Comparison of ENCODE assay signal across 13 cellular contexts in the genomic region with DNA sequence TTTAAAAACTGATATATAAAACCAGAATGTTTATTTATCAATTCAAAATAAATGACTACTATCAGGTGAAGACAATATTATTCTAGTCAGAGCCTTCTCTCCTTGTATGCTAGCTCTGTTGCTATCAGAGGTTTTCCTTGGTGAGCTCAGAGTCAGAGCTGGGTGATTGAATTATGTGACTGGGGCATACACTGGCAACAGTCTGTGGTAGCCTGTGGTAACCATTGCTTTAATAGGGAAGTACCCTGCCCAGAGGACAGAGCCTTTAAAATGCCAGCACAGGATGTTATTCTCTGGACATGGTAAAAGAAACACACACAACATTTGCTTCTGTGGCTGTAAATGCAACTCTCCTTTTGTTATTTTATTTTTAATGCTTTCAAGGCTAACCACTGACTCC.
DNase-seq lines count a peak whose midpoint lies in the region; ATAC-seq and TF ChIP-seq lines count a peak whose summit lies in the region.
"Had no signal": no experiment of that assay in that cellular context is flagged by ENCODE, and none has a peak within 500 bp of the region (broad histone marks: within the 10 kb centered on the region; RNA-seq: fewer than 3 reads in every experiment).

No MANE protein-coding gene starts in this region.

- peaks cover 6% of the 10 kb centered on the region for H3K4me1 Mint-ChIP-seq in WTC11
- peaks cover 10% of the 10 kb centered on the region for H3K4me1 Mint-ChIP-seq in neural crest cell
- H3K4me1 Mint-ChIP-seq: CD4-positive, alpha-beta memory T cell had no signal

- H3K27ac Mint-ChIP-seq in WTC11 (no peak overlapping the region), neural crest cell (ENCODE audit: unreplicated experiment) (peak overlapping the region; percentile 88)
- H3K27ac Mint-ChIP-seq: CD4-positive, alpha-beta memory T cell; H9 had no signal

- H3K36me3 Mint-ChIP-seq in WTC11 = no peaks in the 10 kb centered on the region
- H3K36me3 Mint-ChIP-seq in neural crest cell (ENCODE audit: low read depth) = peaks cover under 1% of the 10 kb centered on the region
- H3K36me3 Mint-ChIP-seq: CD4-positive, alpha-beta memory T cell had no signal

- no peaks in the 10 kb centered on the region for H3K9me3 Mint-ChIP-seq in WTC11
- peaks cover under 1% of the 10 kb centered on the region for H3K9me3 Mint-ChIP-seq in neural crest cell
- H3K9me3 Mint-ChIP-seq: H9 had no signal

- DNase-seq in left ventricle myocardium superior (no peak), left cardiac atrium (no peak), WTC11 (ENCODE audit: low spot score) (no peak), neural crest cell (ENCODE audit: low read depth, low spot score) (no peak)
- DNase-seq in stimulated activated naive CD4-positive, alpha-beta T cell (lab: John Stamatoyannopoulos, UW) = no peak
- DNase-seq: BE2C; CD4-positive, alpha-beta memory T cell; DMS79; GOT3; H9 had no signal

- POLR2A ChIA-PET in WTC11 (lab: Charles Lee) = no interaction called here

- ATAC-seq in left ventricle myocardium superior = peak; percentile 47
- ATAC-seq in left cardiac atrium = no peak
- ATAC-seq in WTC11 = peak; percentile 86
- ATAC-seq in GM19455 (IDR thresholded peaks at IDR 0.05; ENCODE audit: unreplicated experiment) = no peak
- no peak for ATAC-seq in HG03039 (IDR thresholded peaks at IDR 0.05; ENCODE audit: unreplicated experiment)
- ATAC-seq: GM12878 had no signal

- H3K4me3 Mint-ChIP-seq in WTC11 = no peak overlapping the region
- no peak overlapping the region for H3K4me3 Mint-ChIP-seq in neural crest cell
- H3K4me3 Mint-ChIP-seq: CD4-positive, alpha-beta memory T cell; H9 had no signal

- no peaks in the 10 kb centered on the region for H3K27me3 Mint-ChIP-seq in WTC11 (ENCODE audit: low read depth)
- no peaks in the 10 kb centered on the region for H3K27me3 Mint-ChIP-seq in neural crest cell (ENCODE audit: low read depth)

- TF ChIP-seq CTCF in WTC11 (IDR thresholded peaks at IDR 0.05) = no peak
- no peak for TF ChIP-seq CTCF in neural crest cell (conservative IDR thresholded peaks at IDR 0.05)

- CTCF ChIA-PET in WTC11 (lab: Charles Lee) = interaction anchor here (1.0 kb wide), 1 partner anchor 10 kb away, joined by 3 read pairs; no protein-coding TSS in a partner anchor

- intact Hi-C loops in left ventricle myocardium superior (cut with micrococcal nuclease) (no loop called here), left cardiac atrium (cut with DNase I) (no loop called here)

TF ChIP-seq in WTC11, 78 proteins besides CTCF, POLR2A, EP300 and RAD21:
- TF ChIP-seq ZNF219 (CRISPR knock-in tag; IDR thresholded peaks at IDR 0.05; ENCODE audit: borderline replicate concordance) = no peak
- TF ChIP-seq, protein P1, sequence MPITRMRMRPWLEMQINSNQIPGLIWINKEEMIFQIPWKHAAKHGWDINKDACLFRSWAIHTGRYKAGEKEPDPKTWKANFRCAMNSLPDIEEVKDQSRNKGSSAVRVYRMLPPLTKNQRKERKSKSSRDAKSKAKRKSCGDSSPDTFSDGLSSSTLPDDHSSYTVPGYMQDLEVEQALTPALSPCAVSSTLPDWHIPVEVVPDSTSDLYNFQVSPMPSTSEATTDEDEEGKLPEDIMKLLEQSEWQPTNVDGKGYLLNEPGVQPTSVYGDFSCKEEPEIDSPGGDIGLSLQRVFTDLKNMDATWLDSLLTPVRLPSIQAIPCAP (CRISPR knock-in tag; IDR thresholded peaks at IDR 0.05) = no peak
- no peak for TF ChIP-seq CBFB (CRISPR knock-in tag; IDR thresholded peaks at IDR 0.05; ENCODE audit: low read depth)
- TF ChIP-seq CREB1 (CRISPR knock-in tag; IDR thresholded peaks at IDR 0.05) = no peak
- TF ChIP-seq, protein P2, sequence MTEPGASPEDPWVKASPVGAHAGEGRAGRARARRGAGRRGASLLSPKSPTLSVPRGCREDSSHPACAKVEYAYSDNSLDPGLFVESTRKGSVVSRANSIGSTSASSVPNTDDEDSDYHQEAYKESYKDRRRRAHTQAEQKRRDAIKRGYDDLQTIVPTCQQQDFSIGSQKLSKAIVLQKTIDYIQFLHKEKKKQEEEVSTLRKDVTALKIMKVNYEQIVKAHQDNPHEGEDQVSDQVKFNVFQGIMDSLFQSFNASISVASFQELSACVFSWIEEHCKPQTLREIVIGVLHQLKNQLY (CRISPR knock-in tag; IDR thresholded peaks at IDR 0.05) = no peak
- TF ChIP-seq SP1 (CRISPR knock-in tag; conservative IDR thresholded peaks at IDR 0.05) = no peak
- TF ChIP-seq TEAD1 (CRISPR knock-in tag; IDR thresholded peaks at IDR 0.05) = no peak
- TF ChIP-seq NR3C1 (CRISPR knock-in tag; conservative IDR thresholded peaks at IDR 0.05; ENCODE audit: low read depth) = no peak
- no peak for TF ChIP-seq RELA (CRISPR knock-in tag; IDR thresholded peaks at IDR 0.05; ENCODE audit: borderline replicate concordance)
- no peak for TF ChIP-seq NFYB (CRISPR knock-in tag; conservative IDR thresholded peaks at IDR 0.05; ENCODE audit: low read depth)
- TF ChIP-seq, protein P3, sequence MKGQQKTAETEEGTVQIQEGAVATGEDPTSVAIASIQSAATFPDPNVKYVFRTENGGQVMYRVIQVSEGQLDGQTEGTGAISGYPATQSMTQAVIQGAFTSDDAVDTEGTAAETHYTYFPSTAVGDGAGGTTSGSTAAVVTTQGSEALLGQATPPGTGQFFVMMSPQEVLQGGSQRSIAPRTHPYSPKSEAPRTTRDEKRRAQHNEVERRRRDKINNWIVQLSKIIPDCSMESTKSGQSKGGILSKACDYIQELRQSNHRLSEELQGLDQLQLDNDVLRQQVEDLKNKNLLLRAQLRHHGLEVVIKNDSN (CRISPR knock-in tag; IDR thresholded peaks at IDR 0.05) = no peak
- TF ChIP-seq, protein P4, sequence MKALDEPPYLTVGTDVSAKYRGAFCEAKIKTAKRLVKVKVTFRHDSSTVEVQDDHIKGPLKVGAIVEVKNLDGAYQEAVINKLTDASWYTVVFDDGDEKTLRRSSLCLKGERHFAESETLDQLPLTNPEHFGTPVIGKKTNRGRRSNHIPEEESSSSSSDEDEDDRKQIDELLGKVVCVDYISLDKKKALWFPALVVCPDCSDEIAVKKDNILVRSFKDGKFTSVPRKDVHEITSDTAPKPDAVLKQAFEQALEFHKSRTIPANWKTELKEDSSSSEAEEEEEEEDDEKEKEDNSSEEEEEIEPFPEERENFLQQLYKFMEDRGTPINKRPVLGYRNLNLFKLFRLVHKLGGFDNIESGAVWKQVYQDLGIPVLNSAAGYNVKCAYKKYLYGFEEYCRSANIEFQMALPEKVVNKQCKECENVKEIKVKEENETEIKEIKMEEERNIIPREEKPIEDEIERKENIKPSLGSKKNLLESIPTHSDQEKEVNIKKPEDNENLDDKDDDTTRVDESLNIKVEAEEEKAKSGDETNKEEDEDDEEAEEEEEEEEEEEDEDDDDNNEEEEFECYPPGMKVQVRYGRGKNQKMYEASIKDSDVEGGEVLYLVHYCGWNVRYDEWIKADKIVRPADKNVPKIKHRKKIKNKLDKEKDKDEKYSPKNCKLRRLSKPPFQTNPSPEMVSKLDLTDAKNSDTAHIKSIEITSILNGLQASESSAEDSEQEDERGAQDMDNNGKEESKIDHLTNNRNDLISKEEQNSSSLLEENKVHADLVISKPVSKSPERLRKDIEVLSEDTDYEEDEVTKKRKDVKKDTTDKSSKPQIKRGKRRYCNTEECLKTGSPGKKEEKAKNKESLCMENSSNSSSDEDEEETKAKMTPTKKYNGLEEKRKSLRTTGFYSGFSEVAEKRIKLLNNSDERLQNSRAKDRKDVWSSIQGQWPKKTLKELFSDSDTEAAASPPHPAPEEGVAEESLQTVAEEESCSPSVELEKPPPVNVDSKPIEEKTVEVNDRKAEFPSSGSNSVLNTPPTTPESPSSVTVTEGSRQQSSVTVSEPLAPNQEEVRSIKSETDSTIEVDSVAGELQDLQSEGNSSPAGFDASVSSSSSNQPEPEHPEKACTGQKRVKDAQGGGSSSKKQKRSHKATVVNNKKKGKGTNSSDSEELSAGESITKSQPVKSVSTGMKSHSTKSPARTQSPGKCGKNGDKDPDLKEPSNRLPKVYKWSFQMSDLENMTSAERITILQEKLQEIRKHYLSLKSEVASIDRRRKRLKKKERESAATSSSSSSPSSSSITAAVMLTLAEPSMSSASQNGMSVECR (CRISPR knock-in tag; IDR thresholded peaks at IDR 0.05; ENCODE audit: borderline replicate concordance) = no peak
- TF ChIP-seq, protein P5, sequence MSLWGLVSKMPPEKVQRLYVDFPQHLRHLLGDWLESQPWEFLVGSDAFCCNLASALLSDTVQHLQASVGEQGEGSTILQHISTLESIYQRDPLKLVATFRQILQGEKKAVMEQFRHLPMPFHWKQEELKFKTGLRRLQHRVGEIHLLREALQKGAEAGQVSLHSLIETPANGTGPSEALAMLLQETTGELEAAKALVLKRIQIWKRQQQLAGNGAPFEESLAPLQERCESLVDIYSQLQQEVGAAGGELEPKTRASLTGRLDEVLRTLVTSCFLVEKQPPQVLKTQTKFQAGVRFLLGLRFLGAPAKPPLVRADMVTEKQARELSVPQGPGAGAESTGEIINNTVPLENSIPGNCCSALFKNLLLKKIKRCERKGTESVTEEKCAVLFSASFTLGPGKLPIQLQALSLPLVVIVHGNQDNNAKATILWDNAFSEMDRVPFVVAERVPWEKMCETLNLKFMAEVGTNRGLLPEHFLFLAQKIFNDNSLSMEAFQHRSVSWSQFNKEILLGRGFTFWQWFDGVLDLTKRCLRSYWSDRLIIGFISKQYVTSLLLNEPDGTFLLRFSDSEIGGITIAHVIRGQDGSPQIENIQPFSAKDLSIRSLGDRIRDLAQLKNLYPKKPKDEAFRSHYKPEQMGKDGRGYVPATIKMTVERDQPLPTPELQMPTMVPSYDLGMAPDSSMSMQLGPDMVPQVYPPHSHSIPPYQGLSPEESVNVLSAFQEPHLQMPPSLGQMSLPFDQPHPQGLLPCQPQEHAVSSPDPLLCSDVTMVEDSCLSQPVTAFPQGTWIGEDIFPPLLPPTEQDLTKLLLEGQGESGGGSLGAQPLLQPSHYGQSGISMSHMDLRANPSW (CRISPR knock-in tag; conservative IDR thresholded peaks at IDR 0.05; ENCODE audit: low read depth) = no peak
- TF ChIP-seq ZNF396 (CRISPR knock-in tag; IDR thresholded peaks at IDR 0.05; ENCODE audit: borderline replicate concordance) = no peak
- TF ChIP-seq GRHL2 (CRISPR knock-in tag; IDR thresholded peaks at IDR 0.05; ENCODE audit: insufficient replicate concordance, severe bottlenecking) = no peak
- no peak for TF ChIP-seq IRF2 (CRISPR knock-in tag; IDR thresholded peaks at IDR 0.05; ENCODE audit: borderline replicate concordance, low read depth)
- no peak for TF ChIP-seq ZNF671 (CRISPR knock-in tag; IDR thresholded peaks at IDR 0.05)

Comparison
In these comparisons a context has a peak if more than half of its experiments do, and no peak if none do; other contexts are left out.
1. ATAC-seq: peak in left ventricle myocardium superior (single experiment) and WTC11 (single experiment); none in left cardiac atrium (0 of 2), GM19455 (single experiment) and HG03039 (single experiment).